ENCODE assay signal across 18 cellular contexts in genomic region chr10:74926791-74927585, GRCh38.
DNase-seq lines count a peak whose midpoint lies in the region; ATAC-seq and TF ChIP-seq lines count a peak whose summit lies in the region.
"Had no signal": no experiment of that assay in that cellular context is flagged by ENCODE, and none has a peak within 500 bp of the region (broad histone marks: within the 10 kb centered on the region; RNA-seq: fewer than 3 reads in every experiment).

No MANE protein-coding gene starts in this region.

- H3K4me3 ChIP-seq in Loucy (ENCODE audit: low read length, poor library complexity, severe bottlenecking) (no peak overlapping the region), breast epithelium (no peak overlapping the region)
- H3K4me3 ChIP-seq: adrenal gland, hepatocyte had no signal

- H3K79me2 ChIP-seq in Loucy (ENCODE audit: insufficient read depth, low read length), result peaks cover 97% of the 10 kb centered on the region

- H3K27me3 Mint-ChIP-seq in memory B cell, result no peaks in the 10 kb centered on the region
- H3K27me3 Mint-ChIP-seq: activated T-helper 17 cell treated with anti-CD3 and anti-CD28 coated beads, Interleukin-2, amount 50 U/mL, for 72 hours; stimulated activated memory B cell treated with anti-CD40 and anti-IgM and Interleukin-4, amounts not matched to agents 10 μg/mL and 1 μg/mL and 100 μg/mL, for 72 hours had no signal

- ATAC-seq in memory B cell (ENCODE audit: low read depth), result no peak
- ATAC-seq in HG03045 (IDR thresholded peaks at IDR 0.05; ENCODE audit: unreplicated experiment), result no peak
- no peak for ATAC-seq in GM18511 (IDR thresholded peaks at IDR 0.05; ENCODE audit: unreplicated experiment)
- ATAC-seq: activated CD8-positive, alpha-beta T cell treated with anti-CD3 and anti-CD28 coated beads, Interleukin-2, amount 10 ng/mL, durations not matched to agents 7 days and 5 days; activated T-helper 17 cell treated with anti-CD3 and anti-CD28 coated beads, Interleukin-2, amount 50 U/mL, for 72 hours; left cardiac atrium; stimulated activated memory B cell treated with anti-CD40 and anti-IgM and Interleukin-4, amounts not matched to agents 10 μg/mL and 1 μg/mL and 100 μg/mL, for 72 hours had no signal

- H3K4me2 ChIP-seq in Loucy (ENCODE audit: low read depth, low read length, poor library complexity, severe bottlenecking), result no peak overlapping the region
- H3K4me2 ChIP-seq: hepatocyte had no signal

- no peaks in the 10 kb centered on the region for H3K36me3 ChIP-seq in Loucy (ENCODE audit: insufficient read depth, low read length)
- no peaks in the 10 kb centered on the region for H3K36me3 ChIP-seq in breast epithelium
- H3K36me3 ChIP-seq: adrenal gland had no signal

- H3K9me3 ChIP-seq in Loucy (ENCODE audit: insufficient read depth, low read depth, low read length), result no peaks in the 10 kb centered on the region
- H3K9me3 ChIP-seq in breast epithelium, result no peaks in the 10 kb centered on the region
- H3K9me3 ChIP-seq: adrenal gland had no signal

- H3K27ac Mint-ChIP-seq in memory B cell, result peak overlapping the region; percentile 77
- H3K27ac Mint-ChIP-seq: activated CD8-positive, alpha-beta T cell treated with anti-CD3 and anti-CD28 coated beads, Interleukin-2, amount 10 ng/mL, durations not matched to agents 7 days and 5 days; activated T-helper 17 cell treated with anti-CD3 and anti-CD28 coated beads, Interleukin-2, amount 50 U/mL, for 72 hours; stimulated activated memory B cell treated with anti-CD40 and anti-IgM and Interleukin-4, amounts not matched to agents 10 μg/mL and 1 μg/mL and 100 μg/mL, for 72 hours had no signal

- 0 out of 2 replicates have a peak, but pooled peaks cover 3% of the 10 kb centered on the region for H3F3A ChIP-seq in Loucy (ENCODE audit: low read depth)

- no peaks in the 10 kb centered on the region for H3K9me3 Mint-ChIP-seq in memory B cell
- H3K9me3 Mint-ChIP-seq: activated T-helper 17 cell treated with anti-CD3 and anti-CD28 coated beads, Interleukin-2, amount 50 U/mL, for 72 hours; stimulated activated memory B cell treated with anti-CD40 and anti-IgM and Interleukin-4, amounts not matched to agents 10 μg/mL and 1 μg/mL and 100 μg/mL, for 72 hours had no signal

- H3K9me2 ChIP-seq in Loucy (replicated peaks; ENCODE audit: low read depth, low read length), result no peaks in the 10 kb centered on the region

- H3K4me1 Mint-ChIP-seq in memory B cell, result peaks cover 21% of the 10 kb centered on the region

- no peak overlapping the region for H2AFZ ChIP-seq in Loucy (ENCODE audit: low read length)
- H2AFZ ChIP-seq: hepatocyte had no signal

- TF ChIP-seq POLR2A in breast epithelium (IDR thresholded peaks at IDR 0.05), result no peak

- no peaks in the 10 kb centered on the region for H3K27me3 ChIP-seq in Loucy (ENCODE audit: insufficient read depth, low read length, poor library complexity, severe bottlenecking)
- H3K27me3 ChIP-seq in breast epithelium, result no peaks in the 10 kb centered on the region
- H3K27me3 ChIP-seq: adrenal gland, hepatocyte had no signal

- H3K27ac ChIP-seq in breast epithelium (peak overlapping the region; percentile 22 to 54), substantia nigra (ENCODE audit: low read depth, low read length, poor library complexity, severe bottlenecking) (peak overlapping the region; percentile 60)
- H3K27ac ChIP-seq: adrenal gland, hepatocyte had no signal

- H3K9ac ChIP-seq in Loucy (ENCODE audit: low read depth, low read length, poor library complexity, severe bottlenecking), result peak overlapping the region; percentile 12

- peaks cover 13% of the 10 kb centered on the region for H3K36me3 Mint-ChIP-seq in memory B cell

- intact Hi-C loops in breast epithelium (cut with DNase I; ENCODE audit: low total_unique reads), result no loop called here

- peaks cover 13% of the 10 kb centered on the region for H4K20me1 ChIP-seq in Loucy (ENCODE audit: insufficient read depth, low read length, poor library complexity, severe bottlenecking)

- no peak overlapping the region for H3K4me3 Mint-ChIP-seq in memory B cell
- H3K4me3 Mint-ChIP-seq: activated CD8-positive, alpha-beta T cell treated with anti-CD3 and anti-CD28 coated beads, Interleukin-2, amount 10 ng/mL, durations not matched to agents 7 days and 5 days; activated T-helper 17 cell treated with anti-CD3 and anti-CD28 coated beads, Interleukin-2, amount 50 U/mL, for 72 hours; stimulated activated memory B cell treated with anti-CD40 and anti-IgM and Interleukin-4, amounts not matched to agents 10 μg/mL and 1 μg/mL and 100 μg/mL, for 72 hours had no signal

- no peak for TF ChIP-seq CTCF in Loucy (conservative IDR thresholded peaks at IDR 0.05; ENCODE audit: low read length)
- TF ChIP-seq CTCF in breast epithelium (IDR thresholded peaks at IDR 0.05), result no peak

- DNase-seq in breast epithelium (ENCODE audit: low spot score in 2 of 2), result no peak
- no peak for DNase-seq in memory B cell (ENCODE audit: low spot score in 2 of 2)
- DNase-seq in substantia nigra (lab: John Stamatoyannopoulos, UW), result peak in 5 of 49 donors; percentile 13 to 49 (median 22)
- DNase-seq in stimulated activated CD8-positive, alpha-beta memory T cell treated with anti-CD3 and anti-CD28 coated beads, Interleukin-4, amount 100 ng/mL, for 48 hours, result no peak
- no peak for DNase-seq in AG08395 (ENCODE audit: low spot score)
- DNase-seq: activated CD8-positive, alpha-beta T cell treated with anti-CD3 and anti-CD28 coated beads, Interleukin-2, amount 10 ng/mL, durations not matched to agents 7 days and 5 days; adrenal gland; DMS153; left cardiac atrium; NCI-H1092 treated with DMSO at 0.1 percent for 48 hours; NCI-H446 treated with DMSO at 0.1 percent for 48 hours; OCI-M1 had no signal

- H3K4me1 ChIP-seq in Loucy (ENCODE audit: insufficient read depth, low read length, poor library complexity, severe bottlenecking), result peaks cover 57% of the 10 kb centered on the region
- peaks cover 5 to 7% of the 10 kb centered on the region in 2 donors for H3K4me1 ChIP-seq in breast epithelium
